In genomic region chrX:38929966-38930421, GRCh38 we compare ENCODE assay signal across 12 cellular contexts.
DNase-seq lines count a peak whose midpoint lies in the region; ATAC-seq, FAIRE-seq and TF ChIP-seq lines count a peak whose summit lies in the region.
"Had no signal": no experiment of that assay in that cellular context is flagged by ENCODE, and none has a peak within 500 bp of the region (broad histone marks: within the 10 kb centered on the region; RNA-seq: fewer than 3 reads in every experiment).

No MANE protein-coding gene starts in this region.

- no peak overlapping the region for H2BK20ac ChIP-seq in H1 (ENCODE audit: low read length)

- no peak overlapping the region for H2BK12ac ChIP-seq in H1 (ENCODE audit: low read depth, low read length)

- H3K27me3 ChIP-seq in DND-41 (ENCODE audit: insufficient read depth, low read length, poor library complexity): no peaks in the 10 kb centered on the region
- no peaks in the 10 kb centered on the region for H3K27me3 ChIP-seq in Loucy (ENCODE audit: insufficient read depth, low read length, poor library complexity, severe bottlenecking)
- H3K27me3 ChIP-seq in H1 (replicated peaks in 1 of 4; ENCODE audit: control insufficient read depth in 3 of 4, extremely low read depth in 1 of 4, insufficient read depth in 3 of 4, low read length in 3 of 4): no peaks in the 10 kb centered on the region
- no peaks in the 10 kb centered on the region for H3K27me3 ChIP-seq in esophagus squamous epithelium

- H3K36me3 Mint-ChIP-seq in natural killer cell: no peaks in the 10 kb centered on the region

- no peaks in the 10 kb centered on the region for H3K79me2 ChIP-seq in DND-41 (ENCODE audit: insufficient read depth, low read length)
- no peaks in the 10 kb centered on the region for H3K79me2 ChIP-seq in Loucy (ENCODE audit: insufficient read depth, low read length)
- no peaks in the 10 kb centered on the region for H3K79me2 ChIP-seq in H1 (ENCODE audit: control insufficient read depth in 1 of 2, insufficient read depth in 2 of 2, low read length in 2 of 2)

- no peaks in the 10 kb centered on the region for H3K9me3 ChIP-seq in DND-41 (ENCODE audit: insufficient read depth, low read length, severe bottlenecking)
- H3K9me3 ChIP-seq in Loucy (ENCODE audit: insufficient read depth, low read depth, low read length): no peaks in the 10 kb centered on the region
- H3K9me3 ChIP-seq in H1 (ENCODE audit: insufficient read depth in 2 of 2, low read depth in 1 of 2, low read length in 1 of 2): no peaks in the 10 kb centered on the region
- H3K9me3 ChIP-seq in esophagus squamous epithelium: no peaks in the 10 kb centered on the region

- H3K27me3 Mint-ChIP-seq in natural killer cell (ENCODE audit: low read depth in 2 of 2): no peaks in the 10 kb centered on the region

- no peak overlapping the region for H2BK120ac ChIP-seq in H1 (replicated peaks; ENCODE audit: low read depth, low read length)

- H4K8ac ChIP-seq in H1 (ENCODE audit: extremely low read depth, insufficient read depth, low read length): no peak overlapping the region

- H3K18ac ChIP-seq in H1 (ENCODE audit: extremely low read depth, low read length): no peak overlapping the region

- peaks cover 4% of the 10 kb centered on the region; the same call in 1 of the 2 replicates for H3K4me1 ChIP-seq in DND-41 (ENCODE audit: insufficient read depth, low read length)
- H3K4me1 ChIP-seq in Loucy (ENCODE audit: insufficient read depth, low read length, poor library complexity, severe bottlenecking): peaks cover 10% of the 10 kb centered on the region
- no peaks in the 10 kb centered on the region for H3K4me1 ChIP-seq in H1 (replicated peaks in 1 of 4; ENCODE audit: control insufficient read depth in 3 of 4, insufficient read depth in 4 of 4, low read length in 3 of 4)
- no peaks in the 10 kb centered on the region for H3K4me1 ChIP-seq in esophagus squamous epithelium

- H4K20me1 ChIP-seq in DND-41 (ENCODE audit: insufficient read depth, low read length): no peaks in the 10 kb centered on the region
- no peaks in the 10 kb centered on the region for H4K20me1 ChIP-seq in Loucy (ENCODE audit: insufficient read depth, low read length, poor library complexity, severe bottlenecking)
- H4K20me1 ChIP-seq in H1 (replicated peaks in 1 of 2; ENCODE audit: control insufficient read depth in 1 of 2, insufficient read depth in 2 of 2, low read length in 2 of 2): no peaks in the 10 kb centered on the region

- H3K56ac ChIP-seq in H1 (replicated peaks; ENCODE audit: insufficient read length, low read depth, low read length): no peak overlapping the region

- no peak overlapping the region for H4K91ac ChIP-seq in H1 (replicated peaks; ENCODE audit: insufficient read length, low read length)

- H3K14ac ChIP-seq in H1 (ENCODE audit: insufficient read length): no peak overlapping the region

- H2BK15ac ChIP-seq in H1 (ENCODE audit: low read length): no peak overlapping the region

- H3K4me1 Mint-ChIP-seq in natural killer cell: no peaks in the 10 kb centered on the region
- H3K4me1 Mint-ChIP-seq: neural crest cell had no signal

- POLR2A ChIA-PET in H1 (lab: Charles Lee; ENCODE audit: partially characterized antibody): no interaction called here

- no peak overlapping the region for H3K9ac ChIP-seq in DND-41 (ENCODE audit: low read depth, low read length)
- H3K9ac ChIP-seq in Loucy (ENCODE audit: low read depth, low read length, poor library complexity, severe bottlenecking): no peak overlapping the region
- no peak overlapping the region for H3K9ac ChIP-seq in H1 (replicated peaks in 1 of 4; ENCODE audit: extremely low read depth in 1 of 4, low read depth in 3 of 4, low read length in 3 of 4)

- no peak overlapping the region for H3K27ac Mint-ChIP-seq in natural killer cell

- no peak overlapping the region for H2AK5ac ChIP-seq in H1 (ENCODE audit: low read depth, low read length)

- H3K23ac ChIP-seq in H1 (ENCODE audit: insufficient read length): no peak overlapping the region

- H3K4me2 ChIP-seq in DND-41 (ENCODE audit: insufficient read depth, low read length) (no peak overlapping the region), Loucy (ENCODE audit: low read depth, low read length, poor library complexity, severe bottlenecking) (no peak overlapping the region), H1 (ENCODE audit: insufficient read depth in 1 of 2, low read depth in 2 of 2, low read length in 2 of 2) (no peak overlapping the region)

- TF ChIP-seq POLR2A in H1 (IDR thresholded peaks at IDR 0.05; ENCODE audit: control extremely low read depth in 1 of 2, low read depth in 2 of 2, low read length in 2 of 2): no peak
- TF ChIP-seq POLR2A in esophagus squamous epithelium (IDR thresholded peaks at IDR 0.05): no peak

- H3K4ac ChIP-seq in H1 (replicated peaks; ENCODE audit: insufficient read length, low read depth, low read length): no peak overlapping the region

- H3K9me2 ChIP-seq in Loucy (replicated peaks; ENCODE audit: low read depth, low read length): no peaks in the 10 kb centered on the region

- H3K79me1 ChIP-seq in H1 (ENCODE audit: low read depth, low read length): no peaks in the 10 kb centered on the region

- intact Hi-C loops in natural killer cell (cut with micrococcal nuclease) (no loop called here), esophagus squamous epithelium (cut with DNase I) (no loop called here)

- H3K23me2 ChIP-seq in H1 (ENCODE audit: low read depth, low read length): no peaks in the 10 kb centered on the region

- H3K36me3 ChIP-seq in DND-41 (ENCODE audit: insufficient read depth, low read length): no peaks in the 10 kb centered on the region
- H3K36me3 ChIP-seq in Loucy (ENCODE audit: insufficient read depth, low read length): no peaks in the 10 kb centered on the region
- H3K36me3 ChIP-seq in H1 (ENCODE audit: control insufficient read depth in 2 of 4, insufficient read depth in 4 of 4, low read length in 3 of 4): no peaks in the 10 kb centered on the region
- no peaks in the 10 kb centered on the region for H3K36me3 ChIP-seq in esophagus squamous epithelium

- H3F3A ChIP-seq in Loucy (ENCODE audit: low read depth): no peaks in the 10 kb centered on the region

- TF ChIP-seq EP300 in H1 (IDR thresholded peaks at IDR 0.05; ENCODE audit: borderline replicate concordance in 1 of 2, low read depth in 2 of 2, low read length in 2 of 2): no peak

- H3K27ac ChIP-seq in DND-41 (ENCODE audit: low read length) (no peak overlapping the region; the same call in 1 of the 2 replicates), H1 (ENCODE audit: low read depth, low read length) (no peak overlapping the region), esophagus squamous epithelium (no peak overlapping the region)

- peak; percentile 65 for ATAC-seq in DND-41 (ENCODE audit: insufficient read depth, low read depth)
- ATAC-seq in natural killer cell: no peak

- H3K4me3 Mint-ChIP-seq in natural killer cell: no peak overlapping the region
- H3K4me3 Mint-ChIP-seq: neural crest cell had no signal

- no peak overlapping the region for H3K4me3 ChIP-seq in DND-41 (ENCODE audit: low read depth in 1 of 2, low read length in 2 of 2)
- H3K4me3 ChIP-seq in Loucy (ENCODE audit: low read length, poor library complexity, severe bottlenecking): no peak overlapping the region
- H3K4me3 ChIP-seq in H1 (ENCODE audit: extremely low read depth in 1 of 4, insufficient read depth in 2 of 4, low read depth in 3 of 4, low read length in 4 of 4): no peak overlapping the region
- no peak overlapping the region for H3K4me3 ChIP-seq in esophagus squamous epithelium

- H2AFZ ChIP-seq in DND-41 (ENCODE audit: low read depth, low read length) (no peak overlapping the region), Loucy (ENCODE audit: low read length) (peak overlapping the region; percentile 81; the same call in 1 of the 2 replicates), H1 (ENCODE audit: low read length) (no peak overlapping the region)

- H3K9me3 Mint-ChIP-seq in natural killer cell: no peaks in the 10 kb centered on the region

- TF ChIP-seq RAD21 in H1 (IDR thresholded peaks at IDR 0.05 in 1 of 2, conservative IDR thresholded peaks at IDR 0.05 in 1 of 2; ENCODE audit: low read depth in 2 of 2, low read length in 2 of 2): no peak

- WGBS in H1 (ENCODE audit: extremely low coverage in 1 of 2, insufficient coverage in 1 of 2, insufficient read length in 1 of 2, insufficient replicate concordance in 2 of 2, low coverage in 1 of 2, low lambda C conversion rate in 2 of 2, missing lambda C conversion rate in 1 of 2), 2 experiments: 100% methylated on average over 1 of the region's 2 CpGs; no CpG with 5 or more reads in 1 of the 2 experiments
- 29 to 42% methylated on average over 2 of the region's 2 CpGs for WGBS in esophagus squamous epithelium, 2 donors

- H2BK5ac ChIP-seq in H1 (ENCODE audit: low read depth, low read length): no peak overlapping the region

- DNase-seq in DND-41 (peak; percentile 4), H1 (ENCODE audit: low read depth in 1 of 2, low spot score in 2 of 2) (no peak), non-pigmented ciliary epithelial cell (ENCODE audit: low read depth) (peak; percentile 10), natural killer cell (no peak), DMS114 treated with DMSO at 0.1 percent for 48 hours (lab: John Stamatoyannopoulos, UW; ENCODE audit: unreplicated experiment) (no peak), esophagus squamous epithelium (lab: John Stamatoyannopoulos, UW) (no peak), NCI-H446 (lab: John Stamatoyannopoulos, UW) (no peak)
- DNase-seq: activated T-cell treated with anti-CD3 and anti-CD28 coated beads, Interleukin-2, amount 50 U/mL, for 1 hour; cerebellar nuclear complex; NCI-H526 treated with DMSO at 0.1 percent for 48 hours had no signal

- TF ChIP-seq CTCF in DND-41 (IDR thresholded peaks at IDR 0.05; ENCODE audit: borderline replicate concordance, extremely low read depth, low read length, poor library complexity, severe bottlenecking) (no peak), Loucy (conservative IDR thresholded peaks at IDR 0.05; ENCODE audit: low read length) (no peak), H1 (IDR thresholded peaks at IDR 0.05; ENCODE audit: control extremely low read depth in 1 of 3, insufficient read depth in 1 of 3, low read depth in 1 of 3, low read length in 3 of 3) (no peak), natural killer cell (IDR thresholded peaks at IDR 0.05) (no peak), esophagus squamous epithelium (IDR thresholded peaks at IDR 0.05) (no peak)

- no peak overlapping the region for H4K5ac ChIP-seq in H1 (ENCODE audit: insufficient read length, low read depth, low read length)

- CTCF ChIA-PET in H1 (lab: Charles Lee; ENCODE audit: partially characterized antibody): interaction anchor here (0.9 kb wide), 1 partner anchor 10 kb away, joined by 3 read pairs; no protein-coding TSS in a partner anchor

- no peak for FAIRE-seq in H1 (lab: Jason Lieb, UNC)

TF ChIP-seq in H1, 55 proteins besides CTCF, POLR2A, EP300 and RAD21:
- TF ChIP-seq SP4 (IDR thresholded peaks at IDR 0.05; ENCODE audit: low read length) (no peak), BACH1 (IDR thresholded peaks at IDR 0.05; ENCODE audit: low read length) (0 out of 2 replicates have a peak, but pooled peaks have one; percentile 15)
TF ChIP-seq in H1: peak in this region for 1.

Comparison
In these comparisons a context has a peak if more than half of its experiments do, and no peak if none do; other contexts are left out.
1. DNase-seq: peak in DND-41 (single experiment) and non-pigmented ciliary epithelial cell (single experiment); none in H1 (0 of 2), natural killer cell (single experiment), DMS114 treated with DMSO at 0.1 percent for 48 hours (single experiment), esophagus squamous epithelium (single experiment) and NCI-H446 (0 of 2).